ENCODE assay signal across 9 cellular contexts in the genomic region with DNA sequence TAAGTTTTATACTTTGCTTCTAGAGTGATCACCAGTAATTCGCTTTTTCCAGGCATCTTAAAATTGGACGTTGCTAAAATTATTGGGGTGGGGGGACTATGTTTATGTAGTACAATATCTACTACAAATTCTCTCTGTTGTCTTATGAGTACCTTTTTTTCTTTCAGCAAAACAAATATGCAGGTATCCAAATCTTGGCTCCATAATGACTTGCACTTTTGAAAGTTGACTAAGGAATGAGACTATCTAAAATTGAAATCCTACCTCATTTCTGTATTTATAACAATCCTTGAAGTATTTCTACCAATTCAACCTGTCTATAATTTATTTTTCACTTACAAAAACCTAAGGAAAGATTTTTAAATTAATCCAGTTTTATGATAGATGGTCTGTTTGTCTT. TPM values are rescaled to one million over a fixed set of nuclear protein-coding genes. Genes with fewer than 3 reads are reported as not detected.
DNase-seq lines count a peak whose midpoint lies in the region; ATAC-seq and TF ChIP-seq lines count a peak whose summit lies in the region.
"Had no signal": no experiment of that assay in that cellular context is flagged by ENCODE, and none has a peak within 500 bp of the region (broad histone marks: within the 10 kb centered on the region; RNA-seq: fewer than 3 reads in every experiment).

No MANE protein-coding gene starts in this region.

- ATAC-seq in thoracic aorta (ENCODE audit: insufficient number of reproducible peaks, low FRiP score, low read depth) (no peak), GM18505 (IDR thresholded peaks at IDR 0.05; ENCODE audit: unreplicated experiment) (no peak)

- peaks cover 10% of the 10 kb centered on the region for H3K36me3 Mint-ChIP-seq in activated naive CD4-positive, alpha-beta T cell treated with anti-CD3 and anti-CD28 coated beads, Interleukin-2, amount 50 U/mL, for 24 hours

- H3K27me3 Mint-ChIP-seq in activated naive CD4-positive, alpha-beta T cell treated with anti-CD3 and anti-CD28 coated beads, Interleukin-2, amount 50 U/mL, for 24 hours = no peaks in the 10 kb centered on the region

- H3K27ac Mint-ChIP-seq in activated naive CD4-positive, alpha-beta T cell treated with anti-CD3 and anti-CD28 coated beads, Interleukin-2, amount 50 U/mL, for 24 hours = peak overlapping the region; percentile 76

- peaks cover 51% of the 10 kb centered on the region for H3K4me1 Mint-ChIP-seq in activated naive CD4-positive, alpha-beta T cell treated with anti-CD3 and anti-CD28 coated beads, Interleukin-2, amount 50 U/mL, for 24 hours

- H3K27ac ChIP-seq in thoracic aorta = no peak overlapping the region

- no peaks in the 10 kb centered on the region for H3K36me3 ChIP-seq in thoracic aorta

- no peaks in the 10 kb centered on the region for H3K27me3 ChIP-seq in thoracic aorta (replicated peaks; ENCODE audit: insufficient read depth)

- peak overlapping the region; percentile 81 for H3K4me3 ChIP-seq in WI38 (ENCODE audit: low read depth, low read length)
- H3K4me3 ChIP-seq in fibroblast of villous mesenchyme (ENCODE audit: low read depth, low read length) = peak overlapping the region; percentile 95
- H3K4me3 ChIP-seq in thoracic aorta = peak overlapping the region; percentile 99

- TF ChIP-seq POLR2A in GM18505 (IDR thresholded peaks at IDR 0.05; ENCODE audit: borderline replicate concordance, extremely low read depth, insufficient read depth, insufficient read length) = no peak

- H3K4me3 Mint-ChIP-seq in activated naive CD4-positive, alpha-beta T cell treated with anti-CD3 and anti-CD28 coated beads, Interleukin-2, amount 50 U/mL, for 24 hours = peak overlapping the region; percentile 75

- no peaks in the 10 kb centered on the region for H3K9me3 Mint-ChIP-seq in activated naive CD4-positive, alpha-beta T cell treated with anti-CD3 and anti-CD28 coated beads, Interleukin-2, amount 50 U/mL, for 24 hours

- peaks cover 14 to 50% of the 10 kb centered on the region in 2 donors for H3K4me1 ChIP-seq in thoracic aorta (ENCODE audit: control insufficient read depth in 1 of 2, low read depth in 2 of 2)

- no peaks in the 10 kb centered on the region for H3K9me3 ChIP-seq in thoracic aorta

- TF ChIP-seq CTCF in WI38 (IDR thresholded peaks at IDR 0.05; ENCODE audit: low read depth, low read length) (no peak), fibroblast of villous mesenchyme (IDR thresholded peaks at IDR 0.05; ENCODE audit: insufficient read depth, low read depth, low read length) (no peak), thoracic aorta (IDR thresholded peaks at IDR 0.05) (no peak)

- DNase-seq in activated naive CD4-positive, alpha-beta T cell (lab: John Stamatoyannopoulos, UW) = no peak
- no peak for DNase-seq in fibroblast of villous mesenchyme (ENCODE audit: low read depth)
- no peak for DNase-seq in thoracic aorta (ENCODE audit: low spot score)
- no peak for DNase-seq in T1000 (lab: John Stamatoyannopoulos, UW)
- DNase-seq in MV-4-11 (lab: John Stamatoyannopoulos, UW) = no peak
- DNase-seq: NCI-H1105 had no signal

RNA-seq across cellular contexts. Expression of a gene that starts 2.4 kb away (rescaled TPM):
- total RNA-seq in fibroblast of villous mesenchyme (336 and 518 TPM in 2 replicates), thoracic aorta (100 to 1,000 TPM; 517 to 555 TPM)
